ENCODE assay signal across 23 cellular contexts in genomic region chr1:207261971-207262370, GRCh38. TPM values are rescaled to one million over a fixed set of nuclear protein-coding genes. Genes with fewer than 3 reads are reported as not detected.
DNase-seq lines count a peak whose midpoint lies in the region; ATAC-seq and TF ChIP-seq lines count a peak whose summit lies in the region.
"Had no signal": no experiment of that assay in that cellular context is flagged by ENCODE, and none has a peak within 500 bp of the region (broad histone marks: within the 10 kb centered on the region; RNA-seq: fewer than 3 reads in every experiment).

No MANE protein-coding gene starts in this region.

- H3K36me3 ChIP-seq in mammary epithelial cell (ENCODE audit: insufficient read depth, low read length) (no peaks in the 10 kb centered on the region), uterus (no peaks in the 10 kb centered on the region)
- H3K36me3 ChIP-seq: BE2C, SJCRH30 had no signal

- no peak overlapping the region for H3K4me3 Mint-ChIP-seq in MCF 10A (ENCODE audit: unreplicated experiment)
- H3K4me3 Mint-ChIP-seq: CD14-positive monocyte; CD8-positive, alpha-beta memory T cell; H9 had no signal

- no peaks in the 10 kb centered on the region for H3K36me3 Mint-ChIP-seq in MCF 10A (ENCODE audit: insufficient read depth, unreplicated experiment)

- DNase-seq in mammary epithelial cell (peak; percentile 4), MCF 10A (ENCODE audit: unreplicated experiment) (no peak), amniotic epithelial cell (ENCODE audit: low read depth) (peak; percentile 22), foreskin fibroblast (peak; percentile 9 to 30), Right ventricle myocardium superior (no peak), uterus (no peak)
- DNase-seq in stimulated activated CD4-positive, alpha-beta T cell treated with anti-CD3 and anti-CD28 coated beads, Interleukin-4, amount 100 ng/mL, for 24 hours = no peak
- DNase-seq: BE2C; CD8-positive, alpha-beta memory T cell; DMS79 treated with DMSO at 0.1 percent for 48 hours; GM23248; H9; IMR-90; NCI-H1092 treated with DMSO at 0.1 percent for 48 hours; NCI-H1436 treated with DMSO at 0.1 percent for 48 hours; NCI-H187 treated with DMSO at 0.1 percent for 48 hours; NCI-H524; NCI-H774; SJCRH30 had no signal

- H3K4me3 ChIP-seq in mammary epithelial cell (replicated peaks in 1 of 3; ENCODE audit: insufficient read depth in 1 of 3, low read depth in 2 of 3, low read length in 3 of 3) = no peak overlapping the region
- H3K4me3 ChIP-seq in foreskin fibroblast (ENCODE audit: low read depth in 1 of 2, low read length in 2 of 2) = no peak overlapping the region
- H3K4me3 ChIP-seq in uterus = no peak overlapping the region
- H3K4me3 ChIP-seq: GM23248, SJCRH30 had no signal

- H3K9me3 ChIP-seq in mammary epithelial cell (replicated peaks; ENCODE audit: insufficient read depth, low read length) (no peaks in the 10 kb centered on the region), uterus (no peaks in the 10 kb centered on the region)
- H3K9me3 ChIP-seq: BE2C, SJCRH30 had no signal

- no peak overlapping the region for H3K9ac ChIP-seq in mammary epithelial cell (ENCODE audit: insufficient read depth, low read length)
- H3K9ac ChIP-seq: GM23248, KMS-11 had no signal

- BruUV-seq in mammary epithelial cell (replicated peaks; lab: Mats Ljungman, UMichigan) (no TSS peak), MCF 10A (replicated peaks; lab: Mats Ljungman, UMichigan) (no TSS peak)

- peaks cover 18% of the 10 kb centered on the region for H3K9me3 Mint-ChIP-seq in MCF 10A (ENCODE audit: unreplicated experiment)
- H3K9me3 Mint-ChIP-seq: H9 had no signal

- no peaks in the 10 kb centered on the region for H3K27me3 ChIP-seq in mammary epithelial cell (ENCODE audit: insufficient read depth, low read length)
- H3K27me3 ChIP-seq in uterus = no peaks in the 10 kb centered on the region
- H3K27me3 ChIP-seq: BE2C, SJCRH30 had no signal

- H3K4me1 ChIP-seq in mammary epithelial cell (ENCODE audit: insufficient read depth, low read length) (peaks cover 4% of the 10 kb centered on the region), uterus (no peaks in the 10 kb centered on the region)
- H3K4me1 ChIP-seq: BE2C, SJCRH30 had no signal

- no peak for TF ChIP-seq CTCF in mammary epithelial cell (conservative IDR thresholded peaks at IDR 0.05 in 1 of 2, IDR thresholded peaks at IDR 0.05 in 1 of 2; ENCODE audit: extremely low read depth in 1 of 2, insufficient read depth in 1 of 2, low read depth in 1 of 2, low read length in 2 of 2)
- TF ChIP-seq CTCF in MCF 10A (IDR thresholded peaks at IDR 0.05; ENCODE audit: unreplicated experiment) = no peak
- TF ChIP-seq CTCF in foreskin fibroblast (IDR thresholded peaks at IDR 0.05; ENCODE audit: low read depth, low read length) = no peak
- no peak for TF ChIP-seq CTCF in uterus (IDR thresholded peaks at IDR 0.05)

- no peak overlapping the region for H2AFZ ChIP-seq in mammary epithelial cell (ENCODE audit: low read depth, low read length)
- H2AFZ ChIP-seq: GM23248 had no signal

- POLR2A ChIA-PET in MCF 10A (lab: Yijun Ruan, JAX) = interaction anchor here (0.6 to 2.1 kb wide), 5 partner anchors 8 to 138 kb away, joined by 3 to 7 read pairs (median 3); no protein-coding TSS in a partner anchor

- dilution Hi-C loops in mammary epithelial cell (cut with HindIII; ENCODE audit: low sequenced_read_pairs) = no loop called here

- no peak overlapping the region for H3K4me2 ChIP-seq in mammary epithelial cell (ENCODE audit: insufficient read depth, low read depth, low read length)
- H3K4me2 ChIP-seq: KMS-11 had no signal

- no peaks in the 10 kb centered on the region for H4K20me1 ChIP-seq in mammary epithelial cell (ENCODE audit: insufficient read depth, low read length)

- H3K27ac ChIP-seq in mammary epithelial cell (ENCODE audit: insufficient read depth, low read depth, low read length) (no peak overlapping the region), uterus (no peak overlapping the region)
- H3K27ac ChIP-seq: 22Rv1, GM23248, KMS-11, SJCRH30 had no signal

- no peak for ATAC-seq in Right ventricle myocardium superior (ENCODE audit: poor library complexity)
- ATAC-seq: SK-N-SH treated with all-trans-retinoic acid at 6 μM for 48 hours had no signal

- H3K27ac Mint-ChIP-seq in MCF 10A (ENCODE audit: low read depth, unreplicated experiment) = no peak overlapping the region
- H3K27ac Mint-ChIP-seq: H9 had no signal

- H3K27me3 Mint-ChIP-seq in MCF 10A (ENCODE audit: insufficient read depth, unreplicated experiment) = no peaks in the 10 kb centered on the region

- CTCF ChIA-PET in mammary epithelial cell (lab: Charles Lee; ENCODE audit: low non-redundant PET) (no interaction called here), MCF 10A (lab: Yijun Ruan, JAX) (no interaction called here)

- intact Hi-C loops in mammary epithelial cell (cut with micrococcal nuclease) = no loop called here
- intact Hi-C loops in MCF 10A (cut with micrococcal nuclease) = loop anchor here (10.0 kb wide), 1 partner anchor 177 kb away; the partner anchor contains the start of gene C4BPB
- intact Hi-C loops in Right ventricle myocardium superior (cut with DNase I) = no loop called here
- intact Hi-C loops in uterus (cut with DNase I; ENCODE audit: low total_unique reads) = no loop called here

- no peak for TF ChIP-seq POLR2A in uterus (IDR thresholded peaks at IDR 0.05)

- no peaks in the 10 kb centered on the region for H3K79me2 ChIP-seq in mammary epithelial cell (ENCODE audit: insufficient read depth, low read length)

- no peaks in the 10 kb centered on the region for H3K4me1 Mint-ChIP-seq in MCF 10A (ENCODE audit: insufficient read depth, unreplicated experiment)
- H3K4me1 Mint-ChIP-seq: CD8-positive, alpha-beta memory T cell had no signal

- in situ Hi-C loops in mammary epithelial cell (cut with MboI; ENCODE audit: low sequenced_read_pairs in 2 of 2) = no loop called here

RNA-seq across cellular contexts. Expression of gene CD55, which starts 59.5 kb away (rescaled TPM):
- total RNA-seq in mammary epithelial cell (10 to 100 TPM; 35.2 to 40.5 TPM), MCF 10A (2022) (159 and 213 TPM in 2 replicates), Right ventricle myocardium superior (73.6 TPM), uterus (100 to 1,000 TPM in 1 of 4 donors, 10 to 100 TPM in 3; 27.2 to 224 (median 59.5) TPM)
- 18.5 TPM for polyA plus RNA-seq in mammary epithelial cell
- 20.1 TPM for polyA minus RNA-seq in mammary epithelial cell

Comparison
In these comparisons a context has a peak if more than half of its experiments do, and no peak if none do; other contexts are left out.
1. DNase-seq: peak in mammary epithelial cell (single experiment), amniotic epithelial cell (single experiment) and foreskin fibroblast (2 of 2); none in MCF 10A (single experiment), stimulated activated CD4-positive, alpha-beta T cell treated with anti-CD3 and anti-CD28 coated beads, Interleukin-4, amount 100 ng/mL, for 24 hours (single experiment), Right ventricle myocardium superior (single experiment) and uterus (0 of 2).